ENCODE assay signal across 11 cellular contexts in genomic region chr16:31052131-31052530, GRCh38. TPM values are rescaled to one million over a fixed set of nuclear protein-coding genes. Genes with fewer than 3 reads are reported as not detected.
DNase-seq lines count a peak whose midpoint lies in the region; ATAC-seq, FAIRE-seq and TF ChIP-seq lines count a peak whose summit lies in the region.
"Had no signal": no experiment of that assay in that cellular context is flagged by ENCODE, and none has a peak within 500 bp of the region (broad histone marks: within the 10 kb centered on the region; RNA-seq: fewer than 3 reads in every experiment).

No MANE protein-coding gene starts in this region.

- H3K4me3 ChIP-seq in astrocyte of the spinal cord (ENCODE audit: low read depth, low read length), result no peak overlapping the region

- H3K27me3 Mint-ChIP-seq in CD14-positive monocyte (ENCODE audit: low read depth in 3 of 3), result peaks cover 1 to 4% (median 2%) of the 10 kb centered on the region in 3 donors

- peaks cover 23% of the 10 kb centered on the region for H3K4me1 Mint-ChIP-seq in CD14-positive monocyte

- DNase-seq in CD14-positive monocyte (ENCODE audit: low spot score) (peak; percentile 83), HTR-8/SVneo (ENCODE audit: insufficient read length, low spot score) (peak; percentile 91), astrocyte of the spinal cord (ENCODE audit: low read depth, low spot score) (peak; percentile 91), lung microvascular endothelial cell (ENCODE audit: low read depth in 2 of 2) (peak; percentile 30 to 87), DMS153 treated with DMSO at 0.1 percent for 48 hours (lab: John Stamatoyannopoulos, UW; ENCODE audit: unreplicated experiment) (no peak), GDM1 (lab: John Stamatoyannopoulos, UW) (no peak), G401 (ENCODE audit: low spot score) (no peak)
- DNase-seq: activated CD4-positive, alpha-beta T cell treated with anti-CD3 and anti-CD28 coated beads for 1 hour; NCI-H1436; substantia nigra had no signal

- H3K9me3 Mint-ChIP-seq in CD14-positive monocyte, result peaks cover 0 to 4% (median 0%) of the 10 kb centered on the region in 7 donors

- ATAC-seq in HG03469 (IDR thresholded peaks at IDR 0.05; ENCODE audit: unreplicated experiment), result no peak

- no peak for TF ChIP-seq CTCF in CD14-positive monocyte (IDR thresholded peaks at IDR 0.05)
- TF ChIP-seq CTCF in astrocyte of the spinal cord (IDR thresholded peaks at IDR 0.05; ENCODE audit: low read depth, low read length), result no peak

- H3K4me3 Mint-ChIP-seq in CD14-positive monocyte, result no peak overlapping the region

- peak; percentile 97 for FAIRE-seq in HTR-8/SVneo (lab: Jason Lieb, UNC)

- in situ Hi-C loops in astrocyte of the spinal cord (cut with HindIII; ENCODE audit: low sequenced_read_pairs) (no loop called here), G401 (cut with HindIII; ENCODE audit: low sequenced_read_pairs) (no loop called here)

- peaks cover 0 to 3% of the 10 kb centered on the region in 2 donors for H3K36me3 Mint-ChIP-seq in CD14-positive monocyte

- H3K27ac Mint-ChIP-seq in CD14-positive monocyte, result peak overlapping the region in 5 of 7 donors; percentile 62 to 85 (median 71)

- intact Hi-C loops in CD14-positive monocyte (cut with micrococcal nuclease), result loop anchor here in 1 of 2 donors (2.0 kb wide), 1 partner anchor 17 kb away; no protein-coding TSS in a partner anchor

RNA-seq across cellular contexts. Expression of gene STX4, which starts 18.8 kb away (rescaled TPM):
- polyA plus RNA-seq in CD14-positive monocyte, result 10 to 100 TPM; 18.6 to 21.8 TPM
- 17.7 and 27.0 TPM in 2 replicates for total RNA-seq in lung microvascular endothelial cell
- 54.0 and 54.8 TPM in 2 replicates for total RNA-seq in G401 (2014; rRNA removed; shearing (Covaris generic))

RNA-seq across cellular contexts. Expression of gene ZNF668, which starts 21.9 kb away (rescaled TPM):
- polyA plus RNA-seq in CD14-positive monocyte, result 1 to 10 TPM; 3.8 to 4.8 TPM
- 5.0 and 6.0 TPM in 2 replicates for total RNA-seq in lung microvascular endothelial cell
- 27.9 and 52.0 TPM in 2 replicates for total RNA-seq in G401 (2014; rRNA removed; shearing (Covaris generic))

RNA-seq across cellular contexts. Expression of gene ZNF646, which starts 22.1 kb away (rescaled TPM):
- polyA plus RNA-seq in CD14-positive monocyte, result 1 to 10 TPM in 1 of 2 donors, under 1 TPM in 1; 0.46 to 3.0 TPM
- total RNA-seq in lung microvascular endothelial cell, result 7.0 and 12.7 TPM in 2 replicates
- total RNA-seq in G401 (2014; rRNA removed; shearing (Covaris generic)), result 12.0 and 21.2 TPM in 2 replicates

RNA-seq across cellular contexts. Expression of gene PRSS53, which starts 36.6 kb away (rescaled TPM):
- polyA plus RNA-seq in CD14-positive monocyte, result under 1 TPM in 1 of 2 donors, not detected in 1; 0.17 TPM
- 0.40 and 0.44 TPM in 2 replicates for total RNA-seq in lung microvascular endothelial cell
- 0.44 and 2.8 TPM in 2 replicates for total RNA-seq in G401 (2014; rRNA removed; shearing (Covaris generic))

RNA-seq across cellular contexts. Expression of gene STX1B, which starts 41.7 kb away (rescaled TPM):
- not detected for polyA plus RNA-seq in CD14-positive monocyte
- total RNA-seq in lung microvascular endothelial cell, result under 0.01 and 0.40 TPM in 2 replicates
- total RNA-seq in G401 (2014; rRNA removed; shearing (Covaris generic)), result 0.37 and 5.4 TPM in 2 replicates

Comparison
In these comparisons a context has a peak if more than half of its experiments do, and no peak if none do; other contexts are left out.
1. DNase-seq: peak in CD14-positive monocyte (single experiment), HTR-8/SVneo (single experiment), astrocyte of the spinal cord (single experiment) and lung microvascular endothelial cell (2 of 2); none in DMS153 treated with DMSO at 0.1 percent for 48 hours (single experiment), GDM1 (single experiment) and G401 (single experiment).